ENCODE assay signal across 8 cellular contexts in the genomic region with DNA sequence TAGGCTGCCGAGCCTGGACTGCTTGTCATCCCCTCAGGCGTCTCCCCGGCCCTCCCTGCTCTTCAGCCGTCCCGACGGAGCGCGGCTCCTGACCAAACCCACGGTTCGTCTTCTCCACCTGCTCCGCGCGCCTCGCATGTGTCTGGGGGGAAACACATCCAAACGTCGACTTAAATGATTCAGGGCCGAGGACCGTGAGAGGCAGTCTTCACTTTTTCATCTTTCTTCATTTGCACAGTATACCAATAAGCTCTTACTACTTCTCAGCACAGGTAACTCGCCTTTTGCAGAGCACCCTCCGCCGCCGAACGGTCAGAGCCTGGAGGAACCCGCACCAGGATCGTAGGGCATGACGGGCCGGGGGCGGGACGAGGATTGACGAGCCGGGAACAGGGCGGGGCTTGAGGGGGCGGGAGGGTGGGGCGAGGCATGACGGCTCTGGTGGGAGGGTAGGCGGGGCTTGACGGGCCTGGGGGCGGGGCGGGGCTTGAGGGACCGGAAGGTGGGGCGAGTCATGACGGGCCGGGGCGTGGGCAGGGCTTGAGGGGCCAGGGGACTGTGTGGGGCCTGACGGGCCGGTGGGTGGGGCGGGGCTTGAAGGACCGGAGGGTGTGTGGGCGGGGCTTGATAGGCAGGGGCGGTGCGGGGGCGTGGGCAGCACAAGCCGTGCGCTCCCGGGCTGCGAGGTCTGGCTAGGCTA. TPM values are rescaled to one million over a fixed set of nuclear protein-coding genes. Genes with fewer than 3 reads are reported as not detected.
DNase-seq lines count a peak whose midpoint lies in the region; ATAC-seq, FAIRE-seq and TF ChIP-seq lines count a peak whose summit lies in the region.

Gene SEH1L (plus strand): TSS at position 657 of the 700 bp plus-strand sequence. CDS start 111 bp downstream, outside the sequence.

- TF ChIP-seq POLR2A in HepG2 (IDR thresholded peaks at IDR 0.05; ENCODE audit: insufficient read depth in 1 of 2, low read depth in 2 of 2, low read length in 2 of 2): no peak; a peak in 2 of 4 replicates

- H3K36me3 ChIP-seq in HepG2 (replicated peaks in 1 of 2; ENCODE audit: control insufficient read depth in 1 of 2, insufficient read depth in 2 of 2, low read length in 2 of 2): peaks cover 5 to 6% of the 10 kb centered on the region in 2 experiments; a peak in 4 of 5 replicates

- H3K27me3 Mint-ChIP-seq in dendritic cell treated with granulocyte-macrophage colony-stimulating factor and Interleukin-4, amounts not matched to agents 40 ng/mL and 50 ng/mL, for 4 days: no peaks in the 10 kb centered on the region

- DNase-seq in C1 segment of cervical spinal cord (lab: John Stamatoyannopoulos, UW) (peak; percentile 94 to 99 (median 98)), NCI-H774 (lab: John Stamatoyannopoulos, UW) (peak; percentile 92), HepG2 (ENCODE audit: low spot score) (peak; percentile 87)
- DNase-seq in activated CD4-positive, alpha-beta T cell treated with anti-CD3 and anti-CD28 coated beads, Interleukin-2, amount 50 U/mL, for 4 hours: peak; percentile 99 to 100
- peak; percentile 99 to 100 for DNase-seq in stimulated activated CD4-positive, alpha-beta T cell treated with anti-CD3 and anti-CD28 coated beads, Interleukin-2, amount 100 ng/mL, for 48 hours

- peaks cover 41% of the 10 kb centered on the region for H3K4me1 Mint-ChIP-seq in dendritic cell treated with granulocyte-macrophage colony-stimulating factor and Interleukin-4, amounts not matched to agents 40 ng/mL and 50 ng/mL, for 4 days (ENCODE audit: low read depth)

- POLR2A ChIA-PET in HepG2 (lab: Yijun Ruan, JAX): interaction anchor here (0.6 to 3.6 kb wide), 10 partner anchors 13 to 574 kb away, joined by 3 to 26 read pairs (median 6); partner anchors contain the start of genes AFG3L2, CEP192, CEP76 and PSMG2

- no peak for FAIRE-seq in HepG2 (lab: Jason Lieb, UNC)

- H3K79me2 ChIP-seq in HepG2 (ENCODE audit: insufficient read depth, low read length): peaks cover 45% of the 10 kb centered on the region

- WGBS in HepG2 (ENCODE audit: low lambda C conversion rate): under 1% methylated on average over 36 of the region's 56 CpGs

- no peak for TF ChIP-seq CTCF in HepG2 (CRISPR knock-in tag; IDR thresholded peaks at IDR 0.05)

- H3K9me3 Mint-ChIP-seq in dendritic cell treated with granulocyte-macrophage colony-stimulating factor and Interleukin-4, amounts not matched to agents 40 ng/mL and 50 ng/mL, for 4 days: no peaks in the 10 kb centered on the region

- peak within 1 kb of the TSS; percentile 8 for H2AFZ ChIP-seq in HepG2 (ENCODE audit: low read length)

- peak within 1 kb of the TSS; percentile 73 to 84 (median 81) for H3K4me3 ChIP-seq in HepG2 (replicated peaks in 1 of 3; ENCODE audit: insufficient read depth in 1 of 3, low read depth in 2 of 3, low read length in 3 of 3)

- in situ Hi-C loops in HepG2 (cut with HindIII; ENCODE audit: extremely low pct_ligation_motif_present, low pct_unique_long_range_greater_than_20kb): loop anchor here (25.0 kb wide), 1 partner anchor 560 kb away; the partner anchor contains the start of gene AFG3L2

- H3K9ac ChIP-seq in HepG2 (ENCODE audit: insufficient read depth, low read depth, low read length): peak within 1 kb of the TSS; percentile 92

- H3K4me3 Mint-ChIP-seq in dendritic cell treated with granulocyte-macrophage colony-stimulating factor and Interleukin-4, amounts not matched to agents 40 ng/mL and 50 ng/mL, for 4 days: peak within 1 kb of the TSS; percentile 97

- H3K27ac ChIP-seq in HepG2 (ENCODE audit: extremely low read length, insufficient read depth, low read length): peak within 1 kb of the TSS; percentile 99

- CTCF ChIA-PET in HepG2 (lab: Yijun Ruan, JAX; ENCODE audit: low intra/inter-chr PET ratio, low total read pairs): no interaction called here

- no peaks in the 10 kb centered on the region for H3K27me3 ChIP-seq in HepG2 (ENCODE audit: control insufficient read depth in 1 of 2, insufficient read depth in 2 of 2, low read length in 2 of 2)

- BruUV-seq in HepG2 (replicated peaks; lab: Mats Ljungman, UMichigan): no TSS peak

- ATAC-seq in GM19397 (IDR thresholded peaks at IDR 0.05; ENCODE audit: unreplicated experiment): peak; percentile 84
- peak; percentile 44 for ATAC-seq in HG03565 (IDR thresholded peaks at IDR 0.05; ENCODE audit: unreplicated experiment)
- peak; percentile 91 for ATAC-seq in HepG2

- no peak for TF ChIP-seq EP300 in HepG2 (IDR thresholded peaks at IDR 0.05; ENCODE audit: low read depth in 2 of 2, low read length in 2 of 2)
- 0 out of 2 replicates have a peak, but pooled peaks have one; percentile 31 for TF ChIP-seq EP300 in HepG2 (CRISPR knock-in tag; IDR thresholded peaks at IDR 0.05; ENCODE audit: borderline replicate concordance)

- TF ChIP-seq RAD21 in HepG2 (CRISPR knock-in tag; IDR thresholded peaks at IDR 0.05): 0 out of 2 replicates have a peak, but pooled peaks have one; percentile 10

- peaks cover 29% of the 10 kb centered on the region for H3K36me3 Mint-ChIP-seq in dendritic cell treated with granulocyte-macrophage colony-stimulating factor and Interleukin-4, amounts not matched to agents 40 ng/mL and 50 ng/mL, for 4 days (ENCODE audit: low read depth)

- H4K20me1 ChIP-seq in HepG2 (ENCODE audit: insufficient read depth, low read length): peaks cover 10% of the 10 kb centered on the region

- intact Hi-C loops in dendritic cell treated with granulocyte-macrophage colony-stimulating factor and Interleukin-4, amounts not matched to agents 40 ng/mL and 50 ng/mL, for 4 days (cut with micrococcal nuclease): loop anchor here (1.0 to 5.0 kb wide), 5 partner anchors 44 to 570 kb away; partner anchors contain the start of genes AFG3L2, CEP192, CEP76 and PTPN2
- intact Hi-C loops in HepG2 (cut with micrococcal nuclease; ENCODE audit: unreplicated experiment): loop anchor here (5.0 to 10.0 kb wide), 3 partner anchors 45 to 573 kb away; partner anchors contain the start of genes AFG3L2 and CEP192

- no peaks in the 10 kb centered on the region for H3K9me3 ChIP-seq in HepG2 (ENCODE audit: low read length)

- peaks cover 50% of the 10 kb centered on the region for H3K4me1 ChIP-seq in HepG2 (ENCODE audit: insufficient read depth, low read length)

- H3K4me2 ChIP-seq in HepG2 (ENCODE audit: low read depth, low read length): peak within 1 kb of the TSS; percentile 85

- H3K27ac Mint-ChIP-seq in dendritic cell treated with granulocyte-macrophage colony-stimulating factor and Interleukin-4, amounts not matched to agents 40 ng/mL and 50 ng/mL, for 4 days: peak within 1 kb of the TSS; percentile 96

TF ChIP-seq in HepG2, 621 proteins besides CTCF, POLR2A, EP300 and RAD21 (continues in another document):
- 0 out of 2 replicates have a peak, but pooled peaks have one; percentile 22 for TF ChIP-seq ZNF670 (CRISPR knock-in tag; IDR thresholded peaks at IDR 0.05; ENCODE audit: borderline replicate concordance)
- TF ChIP-seq KLF16 (CRISPR knock-in tag; IDR thresholded peaks at IDR 0.05): no peak; a peak in 1 of 4 replicates
- TF ChIP-seq ZNF691 (CRISPR knock-in tag; IDR thresholded peaks at IDR 0.05; ENCODE audit: borderline replicate concordance, low read depth): no peak
- no peak for TF ChIP-seq ZNF296 (CRISPR knock-in tag; conservative IDR thresholded peaks at IDR 0.05)
- peak; percentile 45; the same call in 1 of the 2 replicates for TF ChIP-seq TAF1 (CRISPR knock-in tag; IDR thresholded peaks at IDR 0.05)
- TF ChIP-seq, protein P1, sequence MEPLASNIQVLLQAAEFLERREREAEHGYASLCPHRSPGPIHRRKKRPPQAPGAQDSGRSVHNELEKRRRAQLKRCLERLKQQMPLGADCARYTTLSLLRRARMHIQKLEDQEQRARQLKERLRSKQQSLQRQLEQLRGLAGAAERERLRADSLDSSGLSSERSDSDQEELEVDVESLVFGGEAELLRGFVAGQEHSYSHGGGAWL (CRISPR knock-in tag; IDR thresholded peaks at IDR 0.05): peak; percentile 70; the same call in 1 of the 2 replicates
- no peak for TF ChIP-seq ZNF12 (CRISPR knock-in tag; IDR thresholded peaks at IDR 0.05)
- TF ChIP-seq DMAP1 (CRISPR knock-in tag; IDR thresholded peaks at IDR 0.05): no peak
- TF ChIP-seq SNRNP70 (IDR thresholded peaks at IDR 0.05; ENCODE audit: low read depth, low read length): no peak
- peak; percentile 44; the same call in 1 of the 2 replicates for TF ChIP-seq ZNF441 (CRISPR knock-in tag; IDR thresholded peaks at IDR 0.05; ENCODE audit: borderline replicate concordance)
- TF ChIP-seq HDAC1 (CRISPR knock-in tag; IDR thresholded peaks at IDR 0.05): peak; percentile 41
- TF ChIP-seq GABPB1 (CRISPR knock-in tag; IDR thresholded peaks at IDR 0.05): no peak

RNA-seq across cellular contexts. Expression of gene SEH1L, which starts in this region (rescaled TPM):
- 59.6 and 96.2 TPM in 2 replicates for total RNA-seq in HepG2 (2016; rRNA removed; fragmentation: Illumina TruSeq; extraction: Trizol)
- total RNA-seq in HepG2 (2016; cell fraction: cytosol; rRNA removed; fragmentation: Illumina TruSeq; extraction: Trizol; ENCODE audit: low read depth): 17.4 and 19.2 TPM in 2 replicates
- total RNA-seq in HepG2 (2016; cell fraction: insoluble cytoplasmic fraction; rRNA removed; fragmentation: Illumina TruSeq; extraction: Trizol): 55.1 and 101 TPM in 2 replicates
- total RNA-seq in HepG2 (2016; cell fraction: membrane; rRNA removed; fragmentation: Illumina TruSeq; extraction: Trizol): 36.0 and 39.4 TPM in 2 replicates
- total RNA-seq in HepG2 (2016; cell fraction: nucleus; rRNA removed; fragmentation: Illumina TruSeq; extraction: Trizol): 46.1 and 50.8 TPM in 2 replicates
- 43.3 and 63.5 TPM in 2 replicates for polyA plus RNA-seq in HepG2 (2011; rRNA removed)
- 32.3 and 38.9 TPM in 2 replicates for polyA plus RNA-seq in HepG2 (2011; cell fraction: cytosol; rRNA removed)
- polyA plus RNA-seq in HepG2 (2011; cell fraction: nucleus; rRNA removed): 36.4 and 40.5 TPM in 2 replicates
- 26.8 and 30.0 TPM in 2 replicates for polyA plus RNA-seq in HepG2 (2012)
- polyA plus RNA-seq in HepG2 (2016; cell fraction: cytosol; fragmentation: Illumina TruSeq; extraction: Trizol; ENCODE audit: low read depth): 6.6 and 7.4 TPM in 2 replicates
- 76.8 and 84.1 TPM in 2 replicates for polyA plus RNA-seq in HepG2 (2016; cell fraction: insoluble cytoplasmic fraction; fragmentation: Illumina TruSeq; extraction: Trizol; ENCODE audit: low read depth)
- 13.7 and 15.5 TPM in 2 replicates for polyA plus RNA-seq in HepG2 (2016; cell fraction: membrane; fragmentation: Illumina TruSeq; extraction: Trizol; ENCODE audit: low read depth)
- polyA plus RNA-seq in HepG2 (2016; cell fraction: nucleus; fragmentation: Illumina TruSeq; extraction: Trizol; ENCODE audit: insufficient read depth, low read depth): 57.0 and 57.1 TPM in 2 replicates
- polyA minus RNA-seq in HepG2 (2011; rRNA and poly(A)+ RNA removed; ENCODE audit: low replicate concordance): 83.0 and 125 TPM in 2 replicates
- polyA minus RNA-seq in HepG2 (2011; cell fraction: cytosol; rRNA and poly(A)+ RNA removed): 49.3 and 51.1 TPM in 2 replicates
- polyA minus RNA-seq in HepG2 (2011; cell fraction: nucleus; rRNA and poly(A)+ RNA removed): 70.4 and 83.0 TPM in 2 replicates

Comparison
In these comparisons a context has a peak if more than half of its experiments do, and no peak if none do; other contexts are left out.
1. Peak in every context shown above with its lines: DNase-seq, ATAC-seq, H3K4me3 ChIP-seq and H3K27ac ChIP-seq.